8 cellular contexts compared by ENCODE assay signal in the genomic region with DNA sequence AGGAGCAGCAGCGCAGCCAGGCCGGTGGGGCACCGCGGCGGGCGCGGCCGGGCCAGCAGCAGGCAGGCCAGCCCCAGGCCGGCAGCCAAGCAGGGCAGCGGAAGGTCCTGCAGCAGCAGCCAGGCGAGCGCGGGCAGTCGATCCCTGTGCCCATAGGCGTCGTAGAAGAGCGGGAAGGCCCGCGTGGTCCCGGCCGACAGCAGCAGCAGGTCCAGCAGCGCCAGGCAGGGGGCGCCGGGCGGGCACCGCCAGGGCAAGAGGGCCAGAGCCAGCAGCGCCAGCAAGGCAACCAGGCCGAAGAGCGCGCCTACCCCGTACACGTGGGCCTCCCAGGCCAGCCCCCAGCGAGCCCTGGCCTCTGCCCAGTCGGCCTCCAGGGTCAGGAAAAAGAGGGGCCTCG. TPM values are rescaled to one million over a fixed set of nuclear protein-coding genes. Genes with fewer than 3 reads are reported as not detected.
A peak's percentile ranks its signal among the peaks of the same experiment; 100 is the strongest.
DNase-seq lines count a peak whose midpoint lies in the region; ATAC-seq and TF ChIP-seq lines count a peak whose summit lies in the region.

No MANE protein-coding gene starts in this region.

- H3K27ac ChIP-seq in breast epithelium (no peak overlapping the region), brain microvascular endothelial cell (no peak overlapping the region)

- peaks cover 7% of the 10 kb centered on the region for H3K4me1 Mint-ChIP-seq in MCF 10A (ENCODE audit: insufficient read depth, unreplicated experiment)
- no peaks in the 10 kb centered on the region for H3K4me1 Mint-ChIP-seq in stimulated activated naive B cell treated with anti-CD40 and anti-IgM and Interleukin-4, amounts not matched to agents 10 μg/mL and 1 μg/mL and 100 μg/mL, for 72 hours

- intact Hi-C loops in breast epithelium (cut with DNase I; ENCODE audit: low total_unique reads) (no loop called here), MCF 10A (cut with micrococcal nuclease) (no loop called here)

- H3K27me3 ChIP-seq in breast epithelium (peaks cover 0 to 35% of the 10 kb centered on the region in 2 donors), brain microvascular endothelial cell (replicated peaks) (peaks cover 61% of the 10 kb centered on the region), kidney epithelial cell (ENCODE audit: control insufficient read depth, insufficient read depth, low read length) (peaks cover 52% of the 10 kb centered on the region)

- in situ Hi-C loops in brain microvascular endothelial cell (cut with HindIII; ENCODE audit: low pct_ligation_motif_present, low sequenced_read_pairs) = no loop called here

- TF ChIP-seq CTCF in breast epithelium (IDR thresholded peaks at IDR 0.05) = peak in 1 of 3 donors; percentile 56
- no peak for TF ChIP-seq CTCF in MCF 10A (IDR thresholded peaks at IDR 0.05; ENCODE audit: unreplicated experiment)
- TF ChIP-seq CTCF in brain microvascular endothelial cell (IDR thresholded peaks at IDR 0.05; ENCODE audit: low read depth, low read length, missing control alignments) = peak; percentile 49
- TF ChIP-seq CTCF in kidney epithelial cell (IDR thresholded peaks at IDR 0.05; ENCODE audit: insufficient read depth, low read length, poor library complexity, severe bottlenecking) = peak; percentile 51

- no peak overlapping the region for H3K27ac Mint-ChIP-seq in MCF 10A (ENCODE audit: low read depth, unreplicated experiment)
- no peak overlapping the region for H3K27ac Mint-ChIP-seq in stimulated activated naive B cell treated with anti-CD40 and anti-IgM and Interleukin-4, amounts not matched to agents 10 μg/mL and 1 μg/mL and 100 μg/mL, for 72 hours

- H3K4me1 ChIP-seq in breast epithelium = no peaks in the 10 kb centered on the region

- H3K4me3 Mint-ChIP-seq in MCF 10A (ENCODE audit: unreplicated experiment) = no peak overlapping the region
- no peak overlapping the region for H3K4me3 Mint-ChIP-seq in stimulated activated naive B cell treated with anti-CD40 and anti-IgM and Interleukin-4, amounts not matched to agents 10 μg/mL and 1 μg/mL and 100 μg/mL, for 72 hours

- ATAC-seq in stimulated activated naive B cell treated with anti-CD40 and anti-IgM and Interleukin-4, amounts not matched to agents 10 μg/mL and 1 μg/mL and 100 μg/mL, for 72 hours (replicated peaks) = peak; percentile 47 to 53
- ATAC-seq in GM21737 (IDR thresholded peaks at IDR 0.05; ENCODE audit: unreplicated experiment) (no peak), GM21367 (IDR thresholded peaks at IDR 0.05; ENCODE audit: unreplicated experiment) (no peak)

- POLR2A ChIA-PET in MCF 10A (lab: Yijun Ruan, JAX) = no interaction called here

- TF ChIP-seq POLR2A in breast epithelium (IDR thresholded peaks at IDR 0.05) = no peak

- BruUV-seq in MCF 10A (replicated peaks; lab: Mats Ljungman, UMichigan) = no TSS peak

- no peaks in the 10 kb centered on the region for H3K36me3 ChIP-seq in breast epithelium
- no peaks in the 10 kb centered on the region for H3K36me3 ChIP-seq in brain microvascular endothelial cell (replicated peaks)
- no peaks in the 10 kb centered on the region for H3K36me3 ChIP-seq in kidney epithelial cell (ENCODE audit: control insufficient read depth, insufficient read depth, low read length)

- H3K9me3 ChIP-seq in breast epithelium = no peaks in the 10 kb centered on the region

- DNase-seq in breast epithelium (ENCODE audit: low spot score in 2 of 2) (peak in 1 of 2 donors; percentile 55), MCF 10A (ENCODE audit: unreplicated experiment) (no peak), brain microvascular endothelial cell (no peak), kidney epithelial cell (ENCODE audit: low read depth) (no peak), NCI-H187 (lab: John Stamatoyannopoulos, UW) (no peak)
- DNase-seq in stimulated activated naive B cell treated with anti-CD40 and anti-IgM and Interleukin-4, amounts not matched to agents 10 μg/mL and 1 μg/mL and 100 μg/mL, for 72 hours = no peak

- H3K27me3 Mint-ChIP-seq in MCF 10A (ENCODE audit: insufficient read depth, unreplicated experiment) = peaks cover 34% of the 10 kb centered on the region
- peaks cover 45 to 68% of the 10 kb centered on the region in 2 donors for H3K27me3 Mint-ChIP-seq in stimulated activated naive B cell treated with anti-CD40 and anti-IgM and Interleukin-4, amounts not matched to agents 10 μg/mL and 1 μg/mL and 100 μg/mL, for 72 hours

- CTCF ChIA-PET in MCF 10A (lab: Yijun Ruan, JAX) = interaction anchor here (0.8 to 8.8 kb wide), 3 partner anchors 35 to 47 kb away, joined by 3 to 372 read pairs (median 6); no protein-coding TSS in a partner anchor

- H3K36me3 Mint-ChIP-seq in MCF 10A (ENCODE audit: insufficient read depth, unreplicated experiment) = no peaks in the 10 kb centered on the region
- H3K36me3 Mint-ChIP-seq in stimulated activated naive B cell treated with anti-CD40 and anti-IgM and Interleukin-4, amounts not matched to agents 10 μg/mL and 1 μg/mL and 100 μg/mL, for 72 hours = no peaks in the 10 kb centered on the region

- H3K4me3 ChIP-seq in breast epithelium (peak overlapping the region in 2 of 3 donors; percentile 38 to 61), brain microvascular endothelial cell (ENCODE audit: low read depth, low read length) (no peak overlapping the region), kidney epithelial cell (ENCODE audit: low read depth, low read length) (no peak overlapping the region)

- no peaks in the 10 kb centered on the region for H3K9me3 Mint-ChIP-seq in MCF 10A (ENCODE audit: unreplicated experiment)
- H3K9me3 Mint-ChIP-seq in stimulated activated naive B cell treated with anti-CD40 and anti-IgM and Interleukin-4, amounts not matched to agents 10 μg/mL and 1 μg/mL and 100 μg/mL, for 72 hours = no peaks in the 10 kb centered on the region

RNA-seq across cellular contexts. Expression of gene RBM28, which starts 8.4 kb away (rescaled TPM):
- 10 to 100 TPM; 28.8 to 47.5 (median 35.7) TPM for total RNA-seq in breast epithelium
- total RNA-seq in MCF 10A (2022) = 61.5 and 63.8 TPM in 2 replicates
- 15.8 and 25.9 TPM in 2 replicates for total RNA-seq in kidney epithelial cell

RNA-seq across cellular contexts. Expression of gene PRRT4, which starts 9.4 kb away (rescaled TPM):
- total RNA-seq in breast epithelium (1 to 10 TPM in 1 of 3 donors, under 1 TPM in 2; under 0.01 to 3.8 (median 0.44) TPM), MCF 10A (2022) (not detected in 2 replicates), kidney epithelial cell (0.07 TPM in 1 of 2 replicates, not detected in the other)

RNA-seq across cellular contexts. Expression of gene IMPDH1, which starts 57.6 kb away (rescaled TPM):
- 10 to 100 TPM; 31.8 to 68.8 (median 58.2) TPM for total RNA-seq in breast epithelium
- total RNA-seq in MCF 10A (2022) = 66.4 and 74.0 TPM in 2 replicates
- total RNA-seq in kidney epithelial cell = 44.0 and 47.6 TPM in 2 replicates

Comparison
In these comparisons a context has a peak if more than half of its experiments do, and no peak if none do; other contexts are left out.
1. H3K4me3 ChIP-seq: peak in breast epithelium (2 of 3); none in brain microvascular endothelial cell (single experiment) and kidney epithelial cell (single experiment).
2. ATAC-seq: peak in stimulated activated naive B cell treated with anti-CD40 and anti-IgM and Interleukin-4, amounts not matched to agents 10 μg/mL and 1 μg/mL and 100 μg/mL, for 72 hours (2 of 2); none in GM21737 (single experiment) and GM21367 (single experiment).